ENCODE assay signal across 6 cellular contexts in genomic region chr1:161065681-161066080, GRCh38. TPM values are rescaled to one million over a fixed set of nuclear protein-coding genes. Genes with fewer than 3 reads are reported as not detected.
"Had no signal": no experiment of that assay in that cellular context is flagged by ENCODE, and none has a peak within 500 bp of the region (broad histone marks: within the 10 kb centered on the region; RNA-seq: fewer than 3 reads in every experiment).

No MANE protein-coding gene starts in this region.

RNA-seq across cellular contexts. Expression of gene ARHGAP30, which starts 4.0 kb away (rescaled TPM):
- total RNA-seq: neural crest cell, progenitor cell of endocrine pancreas had no signal

RNA-seq across cellular contexts. Expression of gene NECTIN4, which starts 23.7 kb away (rescaled TPM):
- total RNA-seq: activated CD4-positive, alpha-beta T cell treated with anti-CD3 and anti-CD28 coated beads for 36 hours; cerebellum; gastrocnemius medialis; left lobe of liver; neural crest cell had no signal
